In genomic region chr1:182315157-182315556, GRCh38 we compare ENCODE assay signal across 1 cellular context.
A peak's percentile ranks its signal among the peaks of the same experiment; 100 is the strongest.
TF ChIP-seq lines count a peak whose summit lies in the region.

No MANE protein-coding gene starts in this region.

TF ChIP-seq in HepG2, 621 proteins besides CTCF, POLR2A, EP300 and RAD21 (continued from another document):
- TF ChIP-seq ARID5B (CRISPR knock-in tag; IDR thresholded peaks at IDR 0.05), result peak; percentile 63
